In genomic region chr10:14742815-14743214, GRCh38 we compare ENCODE assay signal across 8 cellular contexts. TPM values are rescaled to one million over a fixed set of nuclear protein-coding genes. Genes with fewer than 3 reads are reported as not detected.
DNase-seq lines count a peak whose midpoint lies in the region; ATAC-seq and TF ChIP-seq lines count a peak whose summit lies in the region.

No MANE protein-coding gene starts in this region.

- in situ Hi-C loops in G401 (cut with HindIII; ENCODE audit: low sequenced_read_pairs): no loop called here

- DNase-seq in heart left ventricle (no peak), G401 (ENCODE audit: low spot score) (no peak), SK-N-DZ (ENCODE audit: low spot score) (no peak), amniotic stem cell (lab: John Stamatoyannopoulos, UW) (no peak), SHP77 treated with DMSO at 0.1 percent for 48 hours (lab: John Stamatoyannopoulos, UW) (no peak)

- no peak overlapping the region for H3K4me3 ChIP-seq in heart left ventricle

- H3K36me3 ChIP-seq in heart left ventricle: no peaks in the 10 kb centered on the region

- ATAC-seq in GM18499 (IDR thresholded peaks at IDR 0.05; ENCODE audit: insufficient read depth, unreplicated experiment) (peak; percentile 73), GM21423 (IDR thresholded peaks at IDR 0.05; ENCODE audit: unreplicated experiment) (peak; percentile 81), HG03571 (IDR thresholded peaks at IDR 0.05; ENCODE audit: unreplicated experiment) (peak; percentile 62), heart left ventricle (peak in 3 of 4 donors; percentile 50 to 69 (median 56))

- H3K27ac ChIP-seq in heart left ventricle: peak overlapping the region in 3 of 12 donors; percentile 5 to 30 (median 18)

- H3K9me3 ChIP-seq in heart left ventricle: peaks cover 0 to 3% (median 0%) of the 10 kb centered on the region in 12 donors

- WGBS in heart left ventricle, 4 donors: 40 to 46% (median 44%) methylated on average over 3 of the region's 3 CpGs

- intact Hi-C loops in heart left ventricle (cut with DNase I): no loop called here

- peaks cover 0 to 35% (median 14%) of the 10 kb centered on the region in 12 donors for H3K4me1 ChIP-seq in heart left ventricle

- no peak for TF ChIP-seq CTCF in heart left ventricle (IDR thresholded peaks at IDR 0.05)

- TF ChIP-seq POLR2A in heart left ventricle (IDR thresholded peaks at IDR 0.05): no peak

- no peaks in the 10 kb centered on the region for H3K27me3 ChIP-seq in heart left ventricle

RNA-seq across cellular contexts. Expression of gene FAM107B, which starts 31.9 kb away (rescaled TPM):
- 10 to 100 TPM in 2 of 9 donors, 1 to 10 TPM in 7; 1.9 to 27.6 (median 5.4) TPM for total RNA-seq in heart left ventricle
- 1 to 10 TPM; 2.1 to 3.2 TPM for polyA plus RNA-seq in heart left ventricle
- total RNA-seq in G401 (2014; rRNA removed; shearing (Covaris generic)): 39.1 and 44.6 TPM in 2 replicates
- polyA plus RNA-seq in SK-N-DZ (2014; cell fraction: cytosol; rRNA removed): 31.5 and 32.5 TPM in 2 replicates
- 22.0 and 25.5 TPM in 2 replicates for polyA plus RNA-seq in SK-N-DZ (2014; cell fraction: nucleus; rRNA removed)
